ENCODE assay signal across 21 cellular contexts in genomic region chr3:62019906-62020305, GRCh38.
"Had no signal": no experiment of that assay in that cellular context is flagged by ENCODE, and none has a peak within 500 bp of the region (broad histone marks: within the 10 kb centered on the region; RNA-seq: fewer than 3 reads in every experiment).

No MANE protein-coding gene starts in this region.

- H3K36me3 ChIP-seq: esophagus squamous epithelium, left lung, lower lobe of right lung had no signal

- H3K4me1 ChIP-seq: esophagus squamous epithelium, gastrocnemius medialis, left lung, lower lobe of right lung had no signal

- DNase-seq: effector CD8-positive, alpha-beta T cell; erythroblast; esophagus squamous epithelium; foreskin melanocyte; gastrocnemius medialis; glutamatergic neuron; head of caudate nucleus; heart right ventricle; hippocampal formation; left cardiac atrium; left lung; left ventricle myocardium superior; lower lobe of right lung; mesenchymal stem cell; mucosa of descending colon; naive B cell had no signal

- H3K27me3 ChIP-seq: esophagus squamous epithelium, gastrocnemius medialis, heart right ventricle, left lung had no signal

- H3K9me3 ChIP-seq: esophagus squamous epithelium, gastrocnemius medialis, heart right ventricle, left lung, lower lobe of right lung, mucosa of descending colon had no signal

- FAIRE-seq: colon, islet of Langerhans, keratinocyte had no signal

- H3K27ac ChIP-seq: coronary artery, epithelial cell of prostate, esophagus squamous epithelium, gastrocnemius medialis, left lung, lower lobe of right lung had no signal

- H3K4me3 ChIP-seq: coronary artery, esophagus squamous epithelium, gastrocnemius medialis, heart right ventricle, left lung, lower lobe of right lung, mucosa of descending colon had no signal
